Comparison of ENCODE assay signal across 12 cellular contexts in the genomic region with DNA sequence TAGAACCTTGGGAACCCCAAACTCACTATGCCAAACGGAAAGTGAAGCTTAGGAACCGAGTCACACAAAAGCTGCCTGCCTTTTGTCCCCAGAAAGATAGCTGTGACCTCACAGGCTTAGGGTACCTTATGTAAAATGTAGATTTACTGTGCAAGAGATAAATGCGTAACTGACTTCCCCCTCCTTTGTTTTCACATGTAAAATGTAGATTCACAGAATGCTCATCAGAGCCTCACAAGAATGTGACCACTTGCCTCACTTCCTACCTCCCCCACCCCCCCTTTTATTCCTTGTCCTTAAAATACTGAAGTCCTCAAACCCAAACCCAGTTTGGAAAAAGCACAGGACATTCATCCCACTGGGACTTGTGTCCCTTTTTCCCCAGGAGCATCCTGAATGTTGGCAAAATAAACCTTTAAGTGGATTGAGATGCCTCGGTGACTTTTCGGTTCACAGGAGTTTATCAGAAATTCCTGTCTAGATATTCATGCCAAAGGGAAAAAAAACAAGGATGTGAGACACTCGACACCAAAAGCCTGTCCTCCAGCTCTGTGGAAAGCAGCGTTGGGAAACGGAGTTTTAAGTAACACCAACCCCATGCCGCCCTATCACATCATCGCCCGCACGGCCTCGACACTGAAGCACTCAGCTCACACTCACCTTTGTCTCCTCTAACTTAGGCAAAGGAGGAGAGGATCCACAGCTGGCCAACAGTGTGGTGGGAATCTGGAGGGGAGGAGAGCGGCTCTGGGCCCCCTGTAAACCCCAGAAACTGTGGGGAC. TPM values are rescaled to one million over a fixed set of nuclear protein-coding genes. Genes with fewer than 3 reads are reported as not detected.
DNase-seq lines count a peak whose midpoint lies in the region; ATAC-seq and TF ChIP-seq lines count a peak whose summit lies in the region.
"Had no signal": no experiment of that assay in that cellular context is flagged by ENCODE, and none has a peak within 500 bp of the region (broad histone marks: within the 10 kb centered on the region; RNA-seq: fewer than 3 reads in every experiment).

No MANE protein-coding gene starts in this region.

- no peak for TF ChIP-seq CTCF in neutrophil (IDR thresholded peaks at IDR 0.05)

- H3K36me3 ChIP-seq in neutrophil: peaks cover 13% of the 10 kb centered on the region
- H3K36me3 ChIP-seq: WERI-Rb-1 had no signal

- no peaks in the 10 kb centered on the region for H3K27me3 ChIP-seq in neutrophil
- H3K27me3 ChIP-seq: BLaER1 treated with 17β-estradiol and CSF1 and Interleukin-3, amounts not matched to agents 10 nM and 100 nM had no signal

- H3K27ac ChIP-seq in neutrophil: peak overlapping the region; percentile 85
- H3K27ac ChIP-seq: WERI-Rb-1 had no signal

- H3K4me1 ChIP-seq in neutrophil (ENCODE audit: control insufficient read depth in 1 of 2, insufficient read depth in 1 of 2, low read depth in 1 of 2, low read length in 1 of 2): peaks cover 49 to 69% of the 10 kb centered on the region in 2 experiments

- no peaks in the 10 kb centered on the region for H3K9me3 ChIP-seq in neutrophil

- H3K4me3 ChIP-seq in neutrophil (ENCODE audit: low read depth in 1 of 2, low read length in 1 of 2): peak overlapping the region; percentile 30 to 34
- H3K4me3 ChIP-seq: BLaER1 treated with 17β-estradiol and CSF1 and Interleukin-3, amounts not matched to agents 10 nM and 100 nM had no signal

- in situ Hi-C loops in Caki2 (cut with HindIII; ENCODE audit: low pct_unique_long_range_greater_than_20kb, low sequenced_read_pairs): no loop called here

- ATAC-seq in GM21526 (IDR thresholded peaks at IDR 0.05; ENCODE audit: low FRiP score, unreplicated experiment): no peak

- DNase-seq in Caki2 (ENCODE audit: low read depth) (peak; percentile 89), RPMI7951 (ENCODE audit: low read depth) (peak; percentile 79), fibroblast of gingiva (ENCODE audit: low read depth) (peak; percentile 70), NCI-H526 (lab: John Stamatoyannopoulos, UW) (no peak), hippocampal formation (lab: John Stamatoyannopoulos, UW) (no peak), RKO (ENCODE audit: low spot score) (no peak)
- DNase-seq: activated naive CD4-positive, alpha-beta T cell treated with Interleukin-2 at 50 U/mL for 16 hours; NCI-H526 treated with DMSO at 0.1 percent for 48 hours; WERI-Rb-1 had no signal

RNA-seq across cellular contexts. Expression of a gene that starts 45.9 kb away (rescaled TPM):
- total RNA-seq in Caki2 (2014; rRNA removed; shearing (Covaris generic); ENCODE audit: low replicate concordance): 59.4 and 65.4 TPM in 2 replicates
- total RNA-seq in RPMI7951 (2014; rRNA removed; shearing (Covaris generic)): 23.4 and 23.7 TPM in 2 replicates

Comparison
In these comparisons a context has a peak if more than half of its experiments do, and no peak if none do; other contexts are left out.
1. DNase-seq: peak in Caki2 (single experiment), RPMI7951 (single experiment) and fibroblast of gingiva (single experiment); none in NCI-H526 (0 of 2), hippocampal formation (0 of 2) and RKO (single experiment).